ENCODE assay signal across 8 cellular contexts in the genomic region with DNA sequence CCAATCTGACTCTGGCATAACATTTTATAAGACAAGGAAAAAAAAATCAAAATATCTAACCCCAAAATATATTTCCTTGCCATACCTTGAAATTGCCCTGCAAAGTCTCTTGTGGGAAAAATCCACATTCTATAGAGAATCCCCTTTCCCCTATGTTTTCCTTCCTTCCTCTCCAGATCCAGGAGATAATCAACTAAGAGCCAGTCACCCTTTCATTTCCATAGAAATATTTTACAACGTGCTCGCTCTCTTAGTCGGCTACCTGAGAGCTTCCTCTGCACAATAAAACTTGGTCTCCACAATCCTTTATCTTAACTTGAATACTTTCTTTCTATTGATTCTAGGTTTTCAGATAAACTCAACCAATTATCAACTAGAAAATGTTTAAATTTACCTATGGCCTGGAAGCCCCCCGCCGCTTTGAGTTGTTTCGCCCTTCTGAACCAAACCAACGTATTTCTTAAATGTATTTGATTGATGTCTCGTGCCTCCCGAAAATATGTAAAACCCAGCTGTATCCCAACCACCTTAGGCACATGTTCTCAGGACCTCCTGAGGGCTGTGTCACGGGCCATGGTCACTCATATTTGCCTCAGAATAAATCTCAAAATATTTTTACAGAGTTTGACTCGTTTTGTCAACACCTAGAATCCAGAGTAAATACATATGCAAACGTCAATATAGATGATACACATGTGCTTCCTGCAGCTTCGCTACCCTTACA. TPM values are rescaled to one million over a fixed set of nuclear protein-coding genes. Genes with fewer than 3 reads are reported as not detected.
A peak's percentile ranks its signal among the peaks of the same experiment; 100 is the strongest.
DNase-seq lines count a peak whose midpoint lies in the region; ATAC-seq and TF ChIP-seq lines count a peak whose summit lies in the region.

No MANE protein-coding gene starts in this region.

- H3K36me3 Mint-ChIP-seq in progenitor cell of endocrine pancreas (ENCODE audit: insufficient read depth) = peaks cover 2% of the 10 kb centered on the region

- H3K4me3 Mint-ChIP-seq in progenitor cell of endocrine pancreas (ENCODE audit: low read depth) = peak overlapping the region; percentile 91

- no peaks in the 10 kb centered on the region for H3K9me3 ChIP-seq in esophagus squamous epithelium

- DNase-seq in RWPE1 (ENCODE audit: low spot score) (no peak), esophagus squamous epithelium (lab: John Stamatoyannopoulos, UW) (no peak), progenitor cell of endocrine pancreas (ENCODE audit: low spot score, unreplicated experiment) (no peak), NCI-H187 treated with DMSO at 0.1 percent for 48 hours (lab: John Stamatoyannopoulos, UW) (no peak), HK-2 (ENCODE audit: unreplicated experiment) (no peak)
- DNase-seq in activated effector memory CD4-positive, alpha-beta T cell treated with anti-CD3 and anti-CD28 coated beads, Interleukin-2, amount 50 U/mL, for 16 hours = no peak

- CTCF ChIA-PET in RWPE1 (lab: Yijun Ruan, JAX) = interaction anchor here (0.7 to 3.5 kb wide), 3 partner anchors 29 to 69 kb away, joined by 3 to 22 read pairs (median 3); no protein-coding TSS in a partner anchor

- no peaks in the 10 kb centered on the region for H3K36me3 ChIP-seq in esophagus squamous epithelium

- intact Hi-C loops in esophagus squamous epithelium (cut with DNase I) = loop anchor here (5.0 kb wide), 1 partner anchor 37 kb away; no protein-coding TSS in a partner anchor

- TF ChIP-seq POLR2A in esophagus squamous epithelium (IDR thresholded peaks at IDR 0.05) = no peak

- ATAC-seq in GM19351 (IDR thresholded peaks at IDR 0.05; ENCODE audit: unreplicated experiment) = no peak

- H3K27me3 Mint-ChIP-seq in progenitor cell of endocrine pancreas = no peaks in the 10 kb centered on the region

- whole genome bisulfite sequencing in esophagus squamous epithelium, 2 donors = 2 to 5% methylated on average over 13 of the region's 13 CpGs

- H3K4me3 ChIP-seq in GM08714 (ENCODE audit: low read length) (peak overlapping the region; percentile 98), esophagus squamous epithelium (peak overlapping the region; percentile 84 to 100 (median 92))

- POLR2A ChIA-PET in RWPE1 (lab: Yijun Ruan, JAX; ENCODE audit: low non-redundant PET) = interaction anchor here (0.6 to 1.5 kb wide), 3 partner anchors 39 to 173 kb away, joined by 3 to 5 read pairs (median 4); no protein-coding TSS in a partner anchor

- peaks cover 19 to 64% (median 50%) of the 10 kb centered on the region in 3 donors for H3K4me1 ChIP-seq in esophagus squamous epithelium

- peak overlapping the region; percentile 86 for H3K27ac ChIP-seq in RWPE1
- peak overlapping the region; percentile 98 to 100 (median 98) for H3K27ac ChIP-seq in esophagus squamous epithelium

- peaks cover 32% of the 10 kb centered on the region for H3K4me1 Mint-ChIP-seq in progenitor cell of endocrine pancreas (ENCODE audit: low read depth)

- H3K9me3 Mint-ChIP-seq in progenitor cell of endocrine pancreas (ENCODE audit: low read depth) = no peaks in the 10 kb centered on the region

- peak overlapping the region; percentile 90 for H3K27ac Mint-ChIP-seq in progenitor cell of endocrine pancreas

- TF ChIP-seq CTCF in RWPE1 (conservative IDR thresholded peaks at IDR 0.05; ENCODE audit: low read depth) (no peak), esophagus squamous epithelium (IDR thresholded peaks at IDR 0.05) (no peak), progenitor cell of endocrine pancreas (IDR thresholded peaks at IDR 0.05; ENCODE audit: unreplicated experiment) (no peak)

- H3K27me3 ChIP-seq in esophagus squamous epithelium = no peaks in the 10 kb centered on the region

RNA-seq across cellular contexts. Expression of a gene that starts 0.9 kb away (rescaled TPM):
- total RNA-seq in esophagus squamous epithelium (100 to 1,000 TPM; 280 to 623 (median 490) TPM), progenitor cell of endocrine pancreas (510 and 538 TPM in 2 replicates)
